In genomic region chr3:38138347-38139190, GRCh38 we compare ENCODE assay signal across 9 cellular contexts. TPM values are rescaled to one million over a fixed set of nuclear protein-coding genes. Genes with fewer than 3 reads are reported as not detected.
DNase-seq lines count a peak whose midpoint lies in the region; ATAC-seq, FAIRE-seq and TF ChIP-seq lines count a peak whose summit lies in the region.
"Had no signal": no experiment of that assay in that cellular context is flagged by ENCODE, and none has a peak within 500 bp of the region (broad histone marks: within the 10 kb centered on the region; RNA-seq: fewer than 3 reads in every experiment).

Gene MYD88 (plus strand): TSS chr3:38138661. CDS start chr3:38138701, 40 bp downstream.

- H3K27me3 ChIP-seq in HUES6 (ENCODE audit: control insufficient read depth, insufficient read depth, low read length): no peaks in the 10 kb centered on the region; the same call in 1 of the 2 replicates
- no peaks in the 10 kb centered on the region for H3K27me3 ChIP-seq in pancreas
- no peaks in the 10 kb centered on the region for H3K27me3 ChIP-seq in thyroid gland

- peak within 1 kb of the TSS; percentile 89 for H3K9ac ChIP-seq in HUES6 (ENCODE audit: low read length)

- TF ChIP-seq CTCF in CD14-positive monocyte (IDR thresholded peaks at IDR 0.05) (no peak), pancreas (IDR thresholded peaks at IDR 0.05) (no peak), thyroid gland (IDR thresholded peaks at IDR 0.05) (peak in 1 of 6 experiments; percentile 12)

- peak within 1 kb of the TSS; percentile 97 to 100 (median 99) for H3K27ac Mint-ChIP-seq in CD14-positive monocyte
- H3K27ac Mint-ChIP-seq in activated naive CD8-positive, alpha-beta T cell: peak within 1 kb of the TSS; percentile 97

- H3K4me3 ChIP-seq in HUES6 (ENCODE audit: low read depth, low read length): peak within 1 kb of the TSS; percentile 84
- peak within 1 kb of the TSS; percentile 53 to 93 (median 84) for H3K4me3 ChIP-seq in pancreas
- H3K4me3 ChIP-seq in thyroid gland (replicated peaks in 1 of 3): peak within 1 kb of the TSS; percentile 46 to 92 (median 73)

- no peak for FAIRE-seq in pancreas (lab: Jason Lieb, UNC)
- FAIRE-seq: TTC549 had no signal

- TF ChIP-seq POLR2A in thyroid gland (IDR thresholded peaks at IDR 0.05): peak in 1 of 2 donors; percentile 67

- H3K4me1 ChIP-seq in HUES6 (ENCODE audit: control insufficient read depth, insufficient read depth, low read length) (peaks cover 25% of the 10 kb centered on the region), pancreas (peaks cover 23 to 38% (median 27%) of the 10 kb centered on the region in 3 donors), thyroid gland (peaks cover 36 to 42% of the 10 kb centered on the region in 2 donors)

- WGBS in pancreas, 2 donors: 2% methylated on average over 65 of the region's 65 CpGs
- 3 to 8% methylated on average over 17 to 31 of the region's 65 CpGs for WGBS in thyroid gland, 2 donors

- DNase-seq in CD14-positive monocyte (ENCODE audit: low spot score): peak; percentile 87
- DNase-seq in SW 1271 (lab: John Stamatoyannopoulos, UW): peak; percentile 26 to 68
- peak in 41 of 42 donors; percentile 44 to 87 (median 70) for DNase-seq in head of caudate nucleus
- DNase-seq in pancreas: peak; percentile 62 to 88 (median 76)
- peak; percentile 71 to 75 for DNase-seq in thyroid gland

- H3K9me3 ChIP-seq in HUES6 (ENCODE audit: control insufficient read depth, insufficient read depth, low read depth, low read length) (no peaks in the 10 kb centered on the region), pancreas (no peaks in the 10 kb centered on the region), thyroid gland (no peaks in the 10 kb centered on the region)

- intact Hi-C loops in CD14-positive monocyte (cut with micrococcal nuclease): loop anchor here (2.0 to 10.0 kb wide), 3 partner anchors 26 to 206 kb away; partner anchors contain the start of genes OXSR1 (in 1 of the 2) and XYLB (in 1 of the 2)
- intact Hi-C loops in head of caudate nucleus (cut with DNase I): loop anchor here (10.0 kb wide), 2 partner anchors 316 to 346 kb away; partner anchors contain the start of gene ACVR2B
- intact Hi-C loops in pancreas (cut with DNase I): no loop called here
- intact Hi-C loops in thyroid gland (cut with DNase I): loop anchor here (10.0 kb wide), 1 partner anchor 206 kb away; the partner anchor contains the start of gene XYLB

- H3K27me3 Mint-ChIP-seq in CD14-positive monocyte (ENCODE audit: low read depth in 3 of 3): no peaks in the 10 kb centered on the region
- H3K27me3 Mint-ChIP-seq in activated naive CD8-positive, alpha-beta T cell: no peaks in the 10 kb centered on the region

- H3K36me3 ChIP-seq in HUES6 (ENCODE audit: control insufficient read depth, insufficient read depth, low read length): peaks cover 31% of the 10 kb centered on the region
- peaks cover 0 to 8% (median 7%) of the 10 kb centered on the region in 3 donors for H3K36me3 ChIP-seq in pancreas
- peaks cover 0 to 9% of the 10 kb centered on the region in 2 donors for H3K36me3 ChIP-seq in thyroid gland

- H3K36me3 Mint-ChIP-seq in CD14-positive monocyte: peaks cover 43 to 56% of the 10 kb centered on the region in 2 donors
- peaks cover 4% of the 10 kb centered on the region for H3K36me3 Mint-ChIP-seq in activated naive CD8-positive, alpha-beta T cell

- H3K9me3 Mint-ChIP-seq in CD14-positive monocyte: peaks cover 0 to 1% (median 0%) of the 10 kb centered on the region in 7 donors
- H3K9me3 Mint-ChIP-seq in activated naive CD8-positive, alpha-beta T cell (ENCODE audit: low read depth): no peaks in the 10 kb centered on the region

- H3K27ac ChIP-seq in HUES6 (ENCODE audit: low read depth, low read length) (peak within 1 kb of the TSS; percentile 39; the same call in 1 of the 2 replicates), pancreas (peak within 1 kb of the TSS; percentile 83 to 96 (median 94)), thyroid gland (peak within 1 kb of the TSS; percentile 49 to 94 (median 89))

- H3K4me3 Mint-ChIP-seq in CD14-positive monocyte: peak within 1 kb of the TSS; percentile 95 to 99
- peak within 1 kb of the TSS; percentile 94 for H3K4me3 Mint-ChIP-seq in activated naive CD8-positive, alpha-beta T cell

- peaks cover 70% of the 10 kb centered on the region for H3K4me1 Mint-ChIP-seq in CD14-positive monocyte
- peaks cover 58% of the 10 kb centered on the region for H3K4me1 Mint-ChIP-seq in activated naive CD8-positive, alpha-beta T cell (ENCODE audit: low read depth)

- ATAC-seq in GM19438 (IDR thresholded peaks at IDR 0.05; ENCODE audit: low read depth, unreplicated experiment): peak; percentile 39
- ATAC-seq in pancreas: peak; percentile 22 to 69 (median 51)

RNA-seq across cellular contexts. Expression of gene MYD88, which starts in this region (rescaled TPM):
- polyA plus RNA-seq in CD14-positive monocyte (100 to 1,000 TPM; 398 to 427 TPM), pancreas (10 to 100 TPM in 1 of 2 donors, 1 to 10 TPM in 1; 8.2 to 14.2 TPM)
- total RNA-seq in pancreas (10 to 100 TPM in 3 of 6 donors, 1 to 10 TPM in 3; 7.2 to 20.2 (median 9.9) TPM), thyroid gland (10 to 100 TPM; 18.0 to 23.8 (median 20.2) TPM)

Comparison
In these comparisons a context has a peak if more than half of its experiments do, and no peak if none do; other contexts are left out.
1. Peak in every context shown above with its lines: DNase-seq, ATAC-seq, H3K4me3 ChIP-seq and H3K27ac ChIP-seq.
2. RNA of gene MYD88 (polyA plus RNA-seq): 398 to 427 TPM in CD14-positive monocyte; 8.2 to 14.2 TPM in pancreas; every median in the first group is over 10 times any median in the second.
3. H3K27ac ChIP-seq: peak in every context shown above with its lines; median percentile 94 in pancreas; 89 in thyroid gland; 39 in HUES6.
4. intact Hi-C loops: an anchor here in CD14-positive monocyte (2.0 to 10.0 kb wide), head of caudate nucleus (10.0 kb wide) and thyroid gland (10.0 kb wide); none called in pancreas.